ENCODE assay signal across 2 cellular contexts in the genomic region with DNA sequence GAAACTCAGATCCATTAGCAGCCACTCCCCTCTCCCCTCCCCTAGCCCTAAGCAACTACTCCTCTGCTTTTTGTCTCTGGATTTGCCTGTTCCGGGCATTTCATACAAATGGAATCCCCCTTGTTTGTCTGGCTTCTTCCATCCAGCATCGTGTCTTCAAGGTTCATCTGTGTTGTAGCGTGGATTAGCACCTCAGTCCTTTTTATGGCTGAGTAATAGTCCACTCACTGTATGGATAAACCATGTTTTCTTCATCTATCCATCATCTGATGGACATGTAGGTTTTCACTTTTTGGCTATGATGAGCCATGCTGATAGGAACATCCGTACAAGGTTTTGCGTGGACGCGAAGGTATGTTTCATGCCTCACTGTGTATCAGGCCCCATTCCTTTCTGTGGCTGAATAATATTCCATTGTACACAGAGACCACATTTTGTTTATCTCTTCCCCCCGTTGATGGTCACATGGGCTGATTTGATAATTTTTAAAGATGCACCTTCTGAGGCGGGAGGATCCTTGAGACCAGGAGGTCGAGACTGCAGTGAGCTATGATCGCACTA.
TF ChIP-seq lines count a peak whose summit lies in the region.

No MANE protein-coding gene starts in this region.

TF ChIP-seq in HepG2, 621 proteins besides CTCF, POLR2A, EP300 and RAD21:
- TF ChIP-seq ZNF557 (CRISPR knock-in tag; IDR thresholded peaks at IDR 0.05) (no peak), ZNF550 (CRISPR knock-in tag; IDR thresholded peaks at IDR 0.05; ENCODE audit: borderline replicate concordance) (no peak), ZNF782 (CRISPR knock-in tag; IDR thresholded peaks at IDR 0.05; ENCODE audit: borderline replicate concordance) (no peak), RFX3 (CRISPR knock-in tag; IDR thresholded peaks at IDR 0.05) (no peak), ZFP36L1 (CRISPR knock-in tag; IDR thresholded peaks at IDR 0.05) (no peak), ZNF484 (CRISPR knock-in tag; IDR thresholded peaks at IDR 0.05; ENCODE audit: borderline replicate concordance, low read depth) (no peak), ATF7-NPFF (CRISPR knock-in tag; IDR thresholded peaks at IDR 0.05; ENCODE audit: low read depth) (no peak), EHMT2 (IDR thresholded peaks at IDR 0.05; ENCODE audit: borderline replicate concordance, low read depth, low read length) (no peak), ZNF879 (CRISPR knock-in tag; IDR thresholded peaks at IDR 0.05) (no peak)
TF ChIP-seq in HepG2: peak in this region for 0.

TF ChIP-seq in H1, 55 proteins besides CTCF, POLR2A, EP300 and RAD21:
- TF ChIP-seq, protein P1, sequence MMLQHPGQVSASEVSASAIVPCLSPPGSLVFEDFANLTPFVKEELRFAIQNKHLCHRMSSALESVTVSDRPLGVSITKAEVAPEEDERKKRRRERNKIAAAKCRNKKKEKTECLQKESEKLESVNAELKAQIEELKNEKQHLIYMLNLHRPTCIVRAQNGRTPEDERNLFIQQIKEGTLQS (IDR thresholded peaks at IDR 0.05; ENCODE audit: insufficient read depth, low read depth, low read length): no peak
- TF ChIP-seq SUZ12 (IDR thresholded peaks at IDR 0.05; ENCODE audit: low read length): no peak
- TF ChIP-seq CHD1 (IDR thresholded peaks at IDR 0.05; ENCODE audit: low read depth, low read length): no peak
- TF ChIP-seq SIN3A (conservative IDR thresholded peaks at IDR 0.05 in 1 of 2, IDR thresholded peaks at IDR 0.05 in 1 of 2; ENCODE audit: low read depth in 1 of 2, low read length in 2 of 2): no peak
- no peak for TF ChIP-seq CREB1 (IDR thresholded peaks at IDR 0.05)
- no peak for TF ChIP-seq GABPA (IDR thresholded peaks at IDR 0.05; ENCODE audit: borderline replicate concordance, insufficient read depth, low read length)
- no peak for TF ChIP-seq PHF8 (conservative IDR thresholded peaks at IDR 0.05; ENCODE audit: low read depth, low read length)
- no peak for TF ChIP-seq MAX (IDR thresholded peaks at IDR 0.05)
- no peak for TF ChIP-seq BRCA1 (IDR thresholded peaks at IDR 0.05; ENCODE audit: low read depth, low read length)
- TF ChIP-seq POLR2AphosphoS5 (IDR thresholded peaks at IDR 0.05; ENCODE audit: low read depth, low read length): no peak
- TF ChIP-seq RFX5 (IDR thresholded peaks at IDR 0.05; ENCODE audit: borderline replicate concordance, low read depth, low read length): no peak
- no peak for TF ChIP-seq CTBP2 (IDR thresholded peaks at IDR 0.05; ENCODE audit: borderline replicate concordance, insufficient read depth, insufficient read length, low read length)
- TF ChIP-seq, protein P2, sequence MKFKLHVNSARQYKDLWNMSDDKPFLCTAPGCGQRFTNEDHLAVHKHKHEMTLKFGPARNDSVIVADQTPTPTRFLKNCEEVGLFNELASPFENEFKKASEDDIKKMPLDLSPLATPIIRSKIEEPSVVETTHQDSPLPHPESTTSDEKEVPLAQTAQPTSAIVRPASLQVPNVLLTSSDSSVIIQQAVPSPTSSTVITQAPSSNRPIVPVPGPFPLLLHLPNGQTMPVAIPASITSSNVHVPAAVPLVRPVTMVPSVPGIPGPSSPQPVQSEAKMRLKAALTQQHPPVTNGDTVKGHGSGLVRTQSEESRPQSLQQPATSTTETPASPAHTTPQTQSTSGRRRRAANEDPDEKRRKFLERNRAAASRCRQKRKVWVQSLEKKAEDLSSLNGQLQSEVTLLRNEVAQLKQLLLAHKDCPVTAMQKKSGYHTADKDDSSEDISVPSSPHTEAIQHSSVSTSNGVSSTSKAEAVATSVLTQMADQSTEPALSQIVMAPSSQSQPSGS (IDR thresholded peaks at IDR 0.05; ENCODE audit: low read length): no peak
- no peak for TF ChIP-seq HDAC6 (IDR thresholded peaks at IDR 0.05; ENCODE audit: low read depth, low read length)
